ENCODE assay signal across 15 cellular contexts in the genomic region with DNA sequence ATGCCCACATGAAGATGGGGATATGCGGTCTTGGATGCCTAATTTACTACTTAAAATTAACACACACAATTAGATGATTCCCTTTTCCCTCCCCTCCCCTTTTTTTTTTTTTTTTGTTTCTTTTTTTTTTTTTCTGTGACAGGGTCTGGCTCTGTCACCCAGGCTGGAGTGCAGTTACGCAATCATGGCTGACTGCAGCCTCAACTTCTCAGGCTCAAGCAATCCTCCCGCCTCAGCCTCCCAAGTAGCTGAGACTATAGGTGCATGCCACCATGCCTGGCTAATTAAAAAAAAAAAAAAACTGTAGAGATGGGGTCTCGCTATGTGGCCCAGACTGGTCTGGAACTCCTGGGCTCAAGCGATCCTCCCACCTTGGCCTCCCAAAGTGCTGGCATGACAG. TPM values are rescaled to one million over a fixed set of nuclear protein-coding genes. Genes with fewer than 3 reads are reported as not detected.
"Had no signal": no experiment of that assay in that cellular context is flagged by ENCODE, and none has a peak within 500 bp of the region (broad histone marks: within the 10 kb centered on the region; RNA-seq: fewer than 3 reads in every experiment).

No MANE protein-coding gene starts in this region.

RNA-seq across cellular contexts. Expression of a gene that starts 8.7 kb away (rescaled TPM):
- total RNA-seq: activated CD8-positive, alpha-beta memory T cell treated with anti-CD3 and anti-CD28 coated beads for 36 hours; activated CD8-positive, alpha-beta T cell treated with anti-CD3 and anti-CD28 coated beads, Interleukin-2, amount 10 ng/mL, durations not matched to agents 7 days and 5 days; activated T-helper 1 cell treated with anti-CD3 and anti-CD28 coated beads, Interleukin-12 subunit alpha, Interleukin-12 subunit beta, Interleukin-2, Interleukin-4 antibody, amounts not matched to agents 30 ng/mL and 10 ng/mL and 1 ng/mL, durations not matched to agents 14 hours and 24 hours and 36 hours; adrenal gland; aorta; body of pancreas; colonic mucosa; dermis microvascular lymphatic vessel endothelial cell; endodermal cell; epithelial cell of proximal tubule; esophagus mucosa; foreskin keratinocyte; gastrocnemius medialis; heart left ventricle had no signal
- polyA plus RNA-seq: adrenal gland, aorta, foreskin keratinocyte, heart left ventricle had no signal

RNA-seq across cellular contexts. Expression of a gene that starts 21.3 kb away (rescaled TPM):
- total RNA-seq: activated CD8-positive, alpha-beta memory T cell treated with anti-CD3 and anti-CD28 coated beads, Interleukin-2, amount 10 ng/mL, durations not matched to agents 7 days and 5 days; activated CD8-positive, alpha-beta T cell treated with anti-CD3 and anti-CD28 coated beads, Interleukin-2, amount 10 ng/mL, durations not matched to agents 7 days and 5 days; body of pancreas; dermis microvascular lymphatic vessel endothelial cell; endodermal cell; epithelial cell of proximal tubule; esophagus mucosa; foreskin keratinocyte; gastrocnemius medialis had no signal
- polyA plus RNA-seq: aorta, foreskin keratinocyte had no signal

RNA-seq across cellular contexts. Expression of a gene that starts 31.8 kb away (rescaled TPM):
- total RNA-seq: activated CD8-positive, alpha-beta memory T cell treated with anti-CD3 and anti-CD28 coated beads for 36 hours; activated CD8-positive, alpha-beta memory T cell treated with anti-CD3 and anti-CD28 coated beads, Interleukin-2, amount 10 ng/mL, durations not matched to agents 7 days and 5 days; activated CD8-positive, alpha-beta T cell treated with anti-CD3 and anti-CD28 coated beads, Interleukin-2, amount 10 ng/mL, durations not matched to agents 7 days and 5 days; adrenal gland; aorta; colonic mucosa; dermis microvascular lymphatic vessel endothelial cell; endodermal cell; esophagus mucosa; foreskin keratinocyte; gastrocnemius medialis; heart left ventricle had no signal
- polyA plus RNA-seq: aorta, foreskin keratinocyte, heart left ventricle had no signal

RNA-seq across cellular contexts. Expression of a gene that starts 50.6 kb away (rescaled TPM):
- total RNA-seq: endodermal cell, foreskin keratinocyte had no signal
- polyA plus RNA-seq: foreskin keratinocyte had no signal
